In the genomic region with DNA sequence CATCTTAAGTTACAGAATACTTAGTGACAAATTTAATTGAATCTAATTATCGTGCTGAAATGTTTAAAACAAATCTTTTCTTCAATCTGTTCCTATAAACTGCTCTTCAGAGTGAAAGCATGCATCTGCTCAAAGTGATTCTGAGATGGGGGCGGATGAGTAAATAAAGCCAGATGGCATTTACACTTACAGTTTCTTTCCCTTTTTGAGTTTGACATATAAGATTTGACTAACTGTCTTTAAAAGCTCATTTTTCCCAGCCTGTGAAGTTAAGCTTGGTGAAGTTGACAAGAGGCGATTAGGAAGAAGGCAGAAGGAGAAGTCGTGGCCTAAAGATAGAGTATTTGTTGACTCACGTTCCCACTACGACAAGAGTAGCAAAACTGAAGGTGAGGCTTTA, we compare ENCODE assay signal across 19 cellular contexts.
DNase-seq lines count a peak whose midpoint lies in the region; ATAC-seq and TF ChIP-seq lines count a peak whose summit lies in the region.
"Had no signal": no experiment of that assay in that cellular context is flagged by ENCODE, and none has a peak within 500 bp of the region (broad histone marks: within the 10 kb centered on the region; RNA-seq: fewer than 3 reads in every experiment).

No MANE protein-coding gene starts in this region.

- no peaks in the 10 kb centered on the region for H3K27me3 Mint-ChIP-seq in mesothelial cell of epicardium (ENCODE audit: low read depth)
- H3K27me3 Mint-ChIP-seq: effector memory CD8-positive, alpha-beta T cell; IgD-negative memory B cell; stimulated activated naive CD8-positive, alpha-beta T cell treated with anti-CD3 and anti-CD28 coated beads, Interleukin-15, Interleukin-2, amounts not matched to agents 100 ng/mL and 50 ng/mL, for 24 hours; T-cell had no signal

- H3K4me3 ChIP-seq in ACC112 (ENCODE audit: low read depth, low read length) = peak overlapping the region; percentile 37
- H3K4me3 ChIP-seq: uterus had no signal

- peaks cover 44% of the 10 kb centered on the region for H3K4me1 ChIP-seq in ACC112 (ENCODE audit: control insufficient read depth, insufficient read depth, low read length, unreplicated experiment)
- H3K4me1 ChIP-seq: uterus had no signal

- peaks cover 46% of the 10 kb centered on the region for H3K36me3 ChIP-seq in ACC112 (ENCODE audit: insufficient read depth, low read length)
- H3K36me3 ChIP-seq: uterus had no signal

- no peak overlapping the region for H3K4me3 Mint-ChIP-seq in mesothelial cell of epicardium
- H3K4me3 Mint-ChIP-seq: activated naive CD8-positive, alpha-beta T cell; activated T-cell treated with anti-CD3 and anti-CD28 coated beads, Interleukin-2, amount 50 U/mL, for 4 hours; effector memory CD8-positive, alpha-beta T cell; IgD-negative memory B cell; stimulated activated naive CD8-positive, alpha-beta T cell treated with anti-CD3 and anti-CD28 coated beads, Interleukin-15, Interleukin-2, amounts not matched to agents 100 ng/mL and 50 ng/mL, for 24 hours; T-cell had no signal

- peaks cover 41% of the 10 kb centered on the region for H3K36me3 Mint-ChIP-seq in mesothelial cell of epicardium
- H3K36me3 Mint-ChIP-seq: activated naive CD8-positive, alpha-beta T cell; IgD-negative memory B cell; T-cell had no signal

- peaks cover 37% of the 10 kb centered on the region for H3K9me3 Mint-ChIP-seq in mesothelial cell of epicardium

- no peaks in the 10 kb centered on the region for H3K27me3 ChIP-seq in ACC112 (ENCODE audit: insufficient read depth, low read length)
- H3K27me3 ChIP-seq: uterus had no signal

- no peak for ATAC-seq in HG02763 (IDR thresholded peaks at IDR 0.05; ENCODE audit: unreplicated experiment)
- ATAC-seq: activated T-cell treated with anti-CD3 and anti-CD28 coated beads, Interleukin-2, amount 50 U/mL, for 4 hours; effector memory CD8-positive, alpha-beta T cell; T-cell had no signal

- peaks cover 79% of the 10 kb centered on the region for H3K79me2 ChIP-seq in ACC112 (ENCODE audit: control insufficient read depth, insufficient read depth, low read length, unreplicated experiment)

- DNase-seq in HCEC 1CT = peak; percentile 25
- DNase-seq in amniotic epithelial cell (ENCODE audit: low read depth) = peak; percentile 14
- no peak for DNase-seq in mesothelial cell of epicardium (ENCODE audit: low spot score in 2 of 2, unreplicated experiment in 2 of 2)
- DNase-seq in HuH-7 (ENCODE audit: low spot score) = no peak
- DNase-seq in midbrain (lab: John Stamatoyannopoulos, UW) = no peak
- DNase-seq in SIG-M5 treated with dmso at 0.1 percent for 504 hours (lab: John Stamatoyannopoulos, UW; ENCODE audit: unreplicated experiment) = no peak
- DNase-seq: activated CD4-positive, alpha-beta T cell treated with anti-CD3 and anti-CD28 coated beads, Interleukin-2, amount 50 U/mL, for 48 hours; activated T-cell treated with anti-CD3 and anti-CD28 coated beads, Interleukin-2, amount 50 U/mL, for 4 hours; effector memory CD8-positive, alpha-beta T cell; NCI-H2081 treated with DMSO at 0.1 percent for 48 hours; retina; RPMI8226; T-cell; uterus had no signal

- H3K27ac Mint-ChIP-seq in mesothelial cell of epicardium = peak overlapping the region; percentile 23
- H3K27ac Mint-ChIP-seq: activated naive CD8-positive, alpha-beta T cell; effector memory CD8-positive, alpha-beta T cell; IgD-negative memory B cell; stimulated activated naive CD8-positive, alpha-beta T cell treated with anti-CD3 and anti-CD28 coated beads, Interleukin-15, Interleukin-2, amounts not matched to agents 100 ng/mL and 50 ng/mL, for 24 hours; T-cell had no signal

- no peak overlapping the region for H2AFZ ChIP-seq in ACC112 (ENCODE audit: low read length, unreplicated experiment)

- no peak for TF ChIP-seq CTCF in mesothelial cell of epicardium (IDR thresholded peaks at IDR 0.05; ENCODE audit: unreplicated experiment)

- H3K4me1 Mint-ChIP-seq in mesothelial cell of epicardium = peaks cover 24% of the 10 kb centered on the region
- H3K4me1 Mint-ChIP-seq: IgD-negative memory B cell, T-cell had no signal

- H3K27ac ChIP-seq in ACC112 (ENCODE audit: low read depth, low read length) = peak overlapping the region; percentile 89

Comparison
In these comparisons a context has a peak if more than half of its experiments do, and no peak if none do; other contexts are left out.
1. DNase-seq: peak in HCEC 1CT (single experiment) and amniotic epithelial cell (single experiment); none in mesothelial cell of epicardium (0 of 2), HuH-7 (single experiment), midbrain (single experiment) and SIG-M5 treated with dmso at 0.1 percent for 504 hours (single experiment).